In the genomic region with DNA sequence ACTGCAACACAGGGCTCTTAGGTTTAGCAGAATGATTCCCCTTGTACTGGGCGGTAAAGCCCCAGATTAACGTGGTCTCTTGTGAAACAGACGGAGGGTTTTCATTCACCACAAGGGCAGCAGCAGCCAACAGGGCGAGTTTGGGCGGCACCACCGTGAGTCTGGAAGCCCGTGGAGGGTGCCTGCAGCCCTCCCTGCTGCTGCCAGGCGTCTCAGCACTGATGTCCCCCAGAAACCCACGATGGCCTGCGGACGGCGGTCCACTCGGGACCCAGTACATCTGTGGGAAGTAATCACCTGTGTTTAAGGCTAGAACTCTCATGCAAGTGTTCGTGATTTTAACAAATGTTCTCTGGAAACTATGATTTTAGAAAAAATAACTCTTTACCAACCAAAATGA, we compare ENCODE assay signal across 37 cellular contexts.
A peak's percentile ranks its signal among the peaks of the same experiment; 100 is the strongest.
DNase-seq lines count a peak whose midpoint lies in the region; ATAC-seq, FAIRE-seq and TF ChIP-seq lines count a peak whose summit lies in the region.
"Had no signal": no experiment of that assay in that cellular context is flagged by ENCODE, and none has a peak within 500 bp of the region (broad histone marks: within the 10 kb centered on the region; RNA-seq: fewer than 3 reads in every experiment).

No MANE protein-coding gene starts in this region.

- TF ChIP-seq CTCF in MCF 10A (IDR thresholded peaks at IDR 0.05; ENCODE audit: unreplicated experiment) (no peak), mammary epithelial cell (conservative IDR thresholded peaks at IDR 0.05 in 1 of 2, IDR thresholded peaks at IDR 0.05 in 1 of 2; ENCODE audit: extremely low read depth in 1 of 2, insufficient read depth in 1 of 2, low read depth in 1 of 2, low read length in 2 of 2) (no peak), WERI-Rb-1 (IDR thresholded peaks at IDR 0.05; ENCODE audit: low read depth, low read length) (0 out of 2 replicates have a peak, but pooled peaks have one; percentile 6), coronary artery (IDR thresholded peaks at IDR 0.05) (no peak), keratinocyte (optimal IDR thresholded peaks at IDR 0.05 in 1 of 3, IDR thresholded peaks at IDR 0.05 in 1 of 3, conservative IDR thresholded peaks at IDR 0.05 in 1 of 3; ENCODE audit: extremely low read depth in 1 of 3, insufficient read depth in 2 of 3, low read length in 3 of 3) (no peak)

- POLR2A ChIA-PET in MCF 10A (lab: Yijun Ruan, JAX) = interaction anchor here (1.1 to 3.4 kb wide), 2 partner anchors 52 to 63 kb away, joined by 3 to 12 read pairs; no protein-coding TSS in a partner anchor

- no peaks in the 10 kb centered on the region for H3K27me3 ChIP-seq in mammary epithelial cell (ENCODE audit: insufficient read depth, low read length)
- H3K27me3 ChIP-seq in WERI-Rb-1 (ENCODE audit: insufficient read depth, low read depth, severe bottlenecking) = no peaks in the 10 kb centered on the region
- H3K27me3 ChIP-seq in keratinocyte (ENCODE audit: control insufficient read depth, extremely low read depth, insufficient read depth, low read length) = peaks cover 5% of the 10 kb centered on the region
- H3K27me3 ChIP-seq: BE2C; BLaER1; BLaER1 treated with 17β-estradiol and CSF1 and Interleukin-3, amounts not matched to agents 10 nM and 100 nM had no signal

- no peaks in the 10 kb centered on the region for H3K9me3 Mint-ChIP-seq in MCF 10A (ENCODE audit: unreplicated experiment)
- H3K9me3 Mint-ChIP-seq: CD4-positive, alpha-beta T cell; CD8-positive, alpha-beta T cell had no signal

- H3K27ac Mint-ChIP-seq in MCF 10A (ENCODE audit: low read depth, unreplicated experiment) = peak overlapping the region; percentile 92
- H3K27ac Mint-ChIP-seq: B cell; CD4-positive, alpha-beta memory T cell; CD4-positive, alpha-beta T cell; CD4-positive, CD25-positive, alpha-beta regulatory T cell; CD8-positive, alpha-beta memory T cell; CD8-positive, alpha-beta T cell had no signal

- peaks cover 8% of the 10 kb centered on the region for H3K36me3 Mint-ChIP-seq in MCF 10A (ENCODE audit: insufficient read depth, unreplicated experiment)
- H3K36me3 Mint-ChIP-seq: CD14-positive monocyte; CD4-positive, alpha-beta memory T cell; CD4-positive, CD25-positive, alpha-beta regulatory T cell; CD8-positive, alpha-beta memory T cell; CD8-positive, alpha-beta T cell had no signal

- no peak overlapping the region for H3K4me3 Mint-ChIP-seq in MCF 10A (ENCODE audit: unreplicated experiment)
- H3K4me3 Mint-ChIP-seq: B cell; CD14-positive monocyte; CD4-positive, alpha-beta memory T cell; CD4-positive, alpha-beta T cell; CD4-positive, CD25-positive, alpha-beta regulatory T cell; CD8-positive, alpha-beta memory T cell; CD8-positive, alpha-beta T cell had no signal

- H3K79me2 ChIP-seq in mammary epithelial cell (ENCODE audit: insufficient read depth, low read length) = no peaks in the 10 kb centered on the region
- H3K79me2 ChIP-seq in keratinocyte (ENCODE audit: control insufficient read depth, insufficient read depth, low read length) = no peaks in the 10 kb centered on the region

- H3K9ac ChIP-seq in mammary epithelial cell (ENCODE audit: insufficient read depth, low read length) (no peak overlapping the region), keratinocyte (ENCODE audit: control insufficient read depth, extremely low read depth, insufficient read depth, low read length) (no peak overlapping the region)
- H3K9ac ChIP-seq: BLaER1; BLaER1 treated with 17β-estradiol and CSF1 and Interleukin-3, amounts not matched to agents 10 nM and 100 nM had no signal

- H3K27ac ChIP-seq in mammary epithelial cell (ENCODE audit: insufficient read depth, low read depth, low read length) (no peak overlapping the region), WERI-Rb-1 (no peak overlapping the region; the same call in 1 of the 2 replicates), coronary artery (no peak overlapping the region), keratinocyte (ENCODE audit: control insufficient read depth, insufficient read depth, low read length) (no peak overlapping the region)
- H3K27ac ChIP-seq: 22Rv1; A549; BLaER1; BLaER1 treated with 17β-estradiol and CSF1 and Interleukin-3, amounts not matched to agents 10 nM and 100 nM; C4-2B had no signal

- H2AFZ ChIP-seq in mammary epithelial cell (ENCODE audit: low read depth, low read length) (no peak overlapping the region), keratinocyte (ENCODE audit: control insufficient read depth, low read length) (peak overlapping the region; percentile 32)

- H3K9me1 ChIP-seq in keratinocyte (ENCODE audit: control insufficient read depth, extremely low read depth, insufficient read depth, low read length) = peaks cover 2% of the 10 kb centered on the region

- H3K27me3 Mint-ChIP-seq in MCF 10A (ENCODE audit: insufficient read depth, unreplicated experiment) = no peaks in the 10 kb centered on the region
- H3K27me3 Mint-ChIP-seq: B cell; CD4-positive, alpha-beta memory T cell; CD8-positive, alpha-beta memory T cell had no signal

- H3K36me3 ChIP-seq in mammary epithelial cell (ENCODE audit: insufficient read depth, low read length) (no peaks in the 10 kb centered on the region), WERI-Rb-1 (no peaks in the 10 kb centered on the region), keratinocyte (ENCODE audit: control insufficient read depth in 2 of 2, extremely low read depth in 1 of 2, insufficient read depth in 2 of 2, low read length in 2 of 2) (no peaks in the 10 kb centered on the region)
- H3K36me3 ChIP-seq: BE2C; BLaER1; BLaER1 treated with 17β-estradiol and CSF1 and Interleukin-3, amounts not matched to agents 10 nM and 100 nM had no signal

- H3K4me2 ChIP-seq in mammary epithelial cell (ENCODE audit: insufficient read depth, low read depth, low read length) = no peak overlapping the region
- H3K4me2 ChIP-seq in keratinocyte (ENCODE audit: control insufficient read depth, extremely low read depth, insufficient read depth, low read depth, low read length) = no peak overlapping the region
- H3K4me2 ChIP-seq: A549; BLaER1; BLaER1 treated with 17β-estradiol and CSF1 and Interleukin-3, amounts not matched to agents 10 nM and 100 nM had no signal

- CTCF ChIA-PET in MCF 10A (lab: Yijun Ruan, JAX) (no interaction called here), mammary epithelial cell (lab: Charles Lee; ENCODE audit: low non-redundant PET) (no interaction called here)

- H3K4me1 ChIP-seq in mammary epithelial cell (ENCODE audit: insufficient read depth, low read length) (peaks cover 19% of the 10 kb centered on the region), keratinocyte (ENCODE audit: control insufficient read depth, extremely low read depth, insufficient read depth, low read length) (peaks cover 24% of the 10 kb centered on the region)
- H3K4me1 ChIP-seq: A549, BE2C, Caco-2 had no signal

- DNase-seq in MCF 10A (ENCODE audit: unreplicated experiment) (no peak), mammary epithelial cell (no peak), WERI-Rb-1 (peak; percentile 63), coronary artery (ENCODE audit: low spot score) (peak; percentile 35), keratinocyte (ENCODE audit: low read depth, low spot score) (no peak), NOMO-1 treated with dmso at 0.1 percent for 144 hours (lab: John Stamatoyannopoulos, UW; ENCODE audit: unreplicated experiment) (no peak)
- DNase-seq: 8988T; ACHN; AML-193; BE2C; C1 segment of cervical spinal cord; Caco-2; Calu3; CD4-positive, alpha-beta memory T cell; CD4-positive, alpha-beta T cell; CD4-positive, CD25-positive, alpha-beta regulatory T cell; CD8-positive, alpha-beta memory T cell; CD8-positive, alpha-beta T cell; COR-L47; DMS 273 treated with DMSO at 0.1 percent for 48 hours; DMS153; DMS53; DMS79; DMS79 treated with DMSO at 0.1 percent for 48 hours; DND-41; EL had no signal

- H3K9me3 ChIP-seq in mammary epithelial cell (replicated peaks; ENCODE audit: insufficient read depth, low read length) (no peaks in the 10 kb centered on the region), WERI-Rb-1 (ENCODE audit: severe bottlenecking) (no peaks in the 10 kb centered on the region), keratinocyte (ENCODE audit: control insufficient read depth, low read depth, low read length) (no peaks in the 10 kb centered on the region)
- H3K9me3 ChIP-seq: A549; BLaER1; BLaER1 treated with 17β-estradiol and CSF1 and Interleukin-3, amounts not matched to agents 10 nM and 100 nM; Caco-2 had no signal

- BruUV-seq in MCF 10A (replicated peaks; lab: Mats Ljungman, UMichigan) (no TSS peak), mammary epithelial cell (replicated peaks; lab: Mats Ljungman, UMichigan) (no TSS peak)

- H3K4me3 ChIP-seq in mammary epithelial cell (replicated peaks in 1 of 3; ENCODE audit: insufficient read depth in 1 of 3, low read depth in 2 of 3, low read length in 3 of 3) (no peak overlapping the region), WERI-Rb-1 (ENCODE audit: low read depth, low read length) (no peak overlapping the region), coronary artery (no peak overlapping the region), keratinocyte (ENCODE audit: control insufficient read depth in 2 of 3, extremely low read depth in 1 of 3, insufficient read depth in 2 of 3, low read depth in 1 of 3, low read length in 3 of 3) (no peak overlapping the region)
- H3K4me3 ChIP-seq: A549; BLaER1; BLaER1 treated with 17β-estradiol and CSF1 and Interleukin-3, amounts not matched to agents 10 nM and 100 nM had no signal

- dilution Hi-C loops in mammary epithelial cell (cut with HindIII; ENCODE audit: low sequenced_read_pairs) (no loop called here), keratinocyte (cut with MboI; ENCODE audit: extremely low pct_ligation_motif_present, low sequenced_read_pairs) (no loop called here)

- no peaks in the 10 kb centered on the region for H4K20me1 ChIP-seq in mammary epithelial cell (ENCODE audit: insufficient read depth, low read length)
- H4K20me1 ChIP-seq in keratinocyte (ENCODE audit: control insufficient read depth, extremely low read depth, insufficient read depth, low read length) = no peaks in the 10 kb centered on the region
- H4K20me1 ChIP-seq: BLaER1; BLaER1 treated with 17β-estradiol and CSF1 and Interleukin-3, amounts not matched to agents 10 nM and 100 nM had no signal

- intact Hi-C loops in MCF 10A (cut with micrococcal nuclease) (no loop called here), mammary epithelial cell (cut with micrococcal nuclease) (no loop called here)

- in situ Hi-C loops in mammary epithelial cell (cut with MboI; ENCODE audit: low sequenced_read_pairs in 2 of 2) = no loop called here

- H3K4me1 Mint-ChIP-seq in MCF 10A (ENCODE audit: insufficient read depth, unreplicated experiment) = peaks cover 33% of the 10 kb centered on the region
- H3K4me1 Mint-ChIP-seq: B cell; CD14-positive monocyte; CD4-positive, alpha-beta memory T cell; CD4-positive, CD25-positive, alpha-beta regulatory T cell; CD8-positive, alpha-beta memory T cell had no signal

- ATAC-seq in GM19023 (IDR thresholded peaks at IDR 0.05; ENCODE audit: unreplicated experiment) (no peak), HG02840 (IDR thresholded peaks at IDR 0.05; ENCODE audit: low FRiP score, unreplicated experiment) (no peak)
- ATAC-seq: A549; CD8-positive, alpha-beta T cell had no signal

- 81% methylated on average over 5 of the region's 14 CpGs for WGBS in mammary epithelial cell (ENCODE audit: low coverage, missing lambda C conversion rate)

- FAIRE-seq in keratinocyte (lab: Jason Lieb, UNC) = no peak
- FAIRE-seq: A204.1, A549, D721Med had no signal

Comparison
In these comparisons a context has a peak if more than half of its experiments do, and no peak if none do; other contexts are left out.
1. DNase-seq: peak in WERI-Rb-1 (single experiment) and coronary artery (single experiment); none in MCF 10A (single experiment), mammary epithelial cell (single experiment), keratinocyte (single experiment) and NOMO-1 treated with dmso at 0.1 percent for 144 hours (single experiment).